1 cellular context compared by ENCODE assay signal in the genomic region with DNA sequence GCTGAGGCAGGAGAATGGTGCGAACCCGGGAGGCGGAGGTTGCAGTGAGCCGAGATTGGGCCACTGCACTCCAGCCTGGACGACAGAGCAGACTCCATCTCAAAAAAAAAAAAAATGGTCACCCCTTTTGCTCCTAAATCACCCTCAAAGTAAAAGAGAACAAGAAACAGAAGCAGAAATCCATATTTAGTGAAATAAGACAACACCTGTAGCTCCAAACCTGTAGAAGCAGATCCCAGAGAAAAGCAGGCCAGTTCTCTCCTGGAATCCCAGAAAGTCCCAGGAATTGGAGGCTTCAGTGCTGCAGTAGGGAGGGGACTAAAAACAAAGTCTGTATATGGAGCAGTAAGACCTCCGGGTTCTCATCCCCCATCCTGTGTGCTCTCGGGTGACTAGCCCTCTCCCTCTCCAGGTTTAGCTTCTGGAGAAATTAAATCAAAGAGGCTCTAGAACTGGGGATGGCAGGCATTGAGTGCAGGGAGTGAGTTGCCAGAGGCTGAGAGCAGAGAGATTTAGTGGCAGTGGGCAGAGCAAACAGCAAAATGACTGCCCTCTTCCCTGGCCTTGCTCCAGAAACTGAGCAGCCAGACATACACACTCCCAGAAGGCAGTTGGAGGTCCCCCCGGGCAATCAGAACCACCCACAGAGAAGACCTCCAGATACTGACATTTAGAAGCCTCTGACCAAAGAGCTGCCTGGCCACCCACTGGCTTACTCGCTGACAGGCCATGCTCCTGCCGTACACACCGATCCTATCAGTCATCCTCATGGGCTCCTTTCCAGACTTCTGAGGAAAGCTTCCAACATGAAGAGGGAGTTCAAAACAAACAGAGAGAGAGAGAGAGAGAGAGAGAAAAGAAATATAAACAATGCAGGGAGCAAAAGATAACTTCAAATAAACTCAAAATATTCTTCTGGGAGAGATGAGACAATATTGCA.
TF ChIP-seq lines count a peak whose summit lies in the region.

No MANE protein-coding gene starts in this region.

TF ChIP-seq in HepG2, 621 proteins besides CTCF, POLR2A, EP300 and RAD21:
- TF ChIP-seq, protein P1, sequence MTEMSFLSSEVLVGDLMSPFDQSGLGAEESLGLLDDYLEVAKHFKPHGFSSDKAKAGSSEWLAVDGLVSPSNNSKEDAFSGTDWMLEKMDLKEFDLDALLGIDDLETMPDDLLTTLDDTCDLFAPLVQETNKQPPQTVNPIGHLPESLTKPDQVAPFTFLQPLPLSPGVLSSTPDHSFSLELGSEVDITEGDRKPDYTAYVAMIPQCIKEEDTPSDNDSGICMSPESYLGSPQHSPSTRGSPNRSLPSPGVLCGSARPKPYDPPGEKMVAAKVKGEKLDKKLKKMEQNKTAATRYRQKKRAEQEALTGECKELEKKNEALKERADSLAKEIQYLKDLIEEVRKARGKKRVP (CRISPR knock-in tag; IDR thresholded peaks at IDR 0.05), result no peak
- TF ChIP-seq, protein P2, sequence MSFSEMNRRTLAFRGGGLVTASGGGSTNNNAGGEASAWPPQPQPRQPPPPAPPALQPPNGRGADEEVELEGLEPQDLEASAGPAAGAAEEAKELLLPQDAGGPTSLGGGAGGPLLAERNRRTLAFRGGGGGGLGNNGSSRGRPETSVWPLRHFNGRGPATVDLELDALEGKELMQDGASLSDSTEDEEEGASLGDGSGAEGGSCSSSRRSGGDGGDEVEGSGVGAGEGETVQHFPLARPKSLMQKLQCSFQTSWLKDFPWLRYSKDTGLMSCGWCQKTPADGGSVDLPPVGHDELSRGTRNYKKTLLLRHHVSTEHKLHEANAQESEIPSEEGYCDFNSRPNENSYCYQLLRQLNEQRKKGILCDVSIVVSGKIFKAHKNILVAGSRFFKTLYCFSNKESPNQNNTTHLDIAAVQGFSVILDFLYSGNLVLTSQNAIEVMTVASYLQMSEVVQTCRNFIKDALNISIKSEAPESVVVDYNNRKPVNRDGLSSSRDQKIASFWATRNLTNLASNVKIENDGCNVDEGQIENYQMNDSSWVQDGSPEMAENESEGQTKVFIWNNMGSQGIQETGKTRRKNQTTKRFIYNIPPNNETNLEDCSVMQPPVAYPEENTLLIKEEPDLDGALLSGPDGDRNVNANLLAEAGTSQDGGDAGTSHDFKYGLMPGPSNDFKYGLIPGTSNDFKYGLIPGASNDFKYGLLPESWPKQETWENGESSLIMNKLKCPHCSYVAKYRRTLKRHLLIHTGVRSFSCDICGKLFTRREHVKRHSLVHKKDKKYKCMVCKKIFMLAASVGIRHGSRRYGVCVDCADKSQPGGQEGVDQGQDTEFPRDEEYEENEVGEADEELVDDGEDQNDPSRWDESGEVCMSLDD (CRISPR knock-in tag; IDR thresholded peaks at IDR 0.05; ENCODE audit: borderline replicate concordance), result no peak
- TF ChIP-seq ZNF274 (CRISPR knock-in tag; IDR thresholded peaks at IDR 0.05) (no peak), ARID2 (CRISPR knock-in tag; IDR thresholded peaks at IDR 0.05; ENCODE audit: borderline replicate concordance) (no peak), GABPB1 (CRISPR knock-in tag; IDR thresholded peaks at IDR 0.05) (no peak), RBFOX2 (IDR thresholded peaks at IDR 0.05; ENCODE audit: low read depth, low read length) (no peak), ATF7 (IDR thresholded peaks at IDR 0.05) (no peak), ATF7 (CRISPR knock-in tag; IDR thresholded peaks at IDR 0.05) (no peak), ZNF292 (CRISPR knock-in tag; IDR thresholded peaks at IDR 0.05; ENCODE audit: borderline replicate concordance, low read depth) (no peak), MED13 (CRISPR knock-in tag; IDR thresholded peaks at IDR 0.05) (no peak), ELF1 (CRISPR knock-in tag; IDR thresholded peaks at IDR 0.05) (no peak), REXO4 (CRISPR knock-in tag; IDR thresholded peaks at IDR 0.05; ENCODE audit: borderline replicate concordance) (no peak), GATAD2A (CRISPR knock-in tag; IDR thresholded peaks at IDR 0.05) (no peak), ZNF703 (CRISPR knock-in tag; IDR thresholded peaks at IDR 0.05; ENCODE audit: borderline replicate concordance) (no peak), PHF21A (CRISPR knock-in tag; IDR thresholded peaks at IDR 0.05) (no peak)
- TF ChIP-seq, protein P3, sequence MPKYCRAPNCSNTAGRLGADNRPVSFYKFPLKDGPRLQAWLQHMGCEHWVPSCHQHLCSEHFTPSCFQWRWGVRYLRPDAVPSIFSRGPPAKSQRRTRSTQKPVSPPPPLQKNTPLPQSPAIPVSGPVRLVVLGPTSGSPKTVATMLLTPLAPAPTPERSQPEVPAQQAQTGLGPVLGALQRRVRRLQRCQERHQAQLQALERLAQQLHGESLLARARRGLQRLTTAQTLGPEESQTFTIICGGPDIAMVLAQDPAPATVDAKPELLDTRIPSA (CRISPR knock-in tag; IDR thresholded peaks at IDR 0.05; ENCODE audit: borderline replicate concordance), result no peak
- TF ChIP-seq, protein P4, sequence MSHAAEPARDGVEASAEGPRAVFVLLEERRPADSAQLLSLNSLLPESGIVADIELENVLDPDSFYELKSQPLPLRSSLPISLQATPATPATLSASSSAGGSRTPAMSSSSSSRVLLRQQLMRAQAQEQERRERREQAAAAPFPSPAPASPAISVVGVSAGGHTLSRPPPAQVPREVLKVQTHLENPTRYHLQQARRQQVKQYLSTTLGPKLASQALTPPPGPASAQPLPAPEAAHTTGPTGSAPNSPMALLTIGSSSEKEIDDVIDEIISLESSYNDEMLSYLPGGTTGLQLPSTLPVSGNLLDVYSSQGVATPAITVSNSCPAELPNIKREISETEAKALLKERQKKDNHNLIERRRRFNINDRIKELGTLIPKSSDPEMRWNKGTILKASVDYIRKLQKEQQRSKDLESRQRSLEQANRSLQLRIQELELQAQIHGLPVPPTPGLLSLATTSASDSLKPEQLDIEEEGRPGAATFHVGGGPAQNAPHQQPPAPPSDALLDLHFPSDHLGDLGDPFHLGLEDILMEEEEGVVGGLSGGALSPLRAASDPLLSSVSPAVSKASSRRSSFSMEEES (CRISPR knock-in tag; IDR thresholded peaks at IDR 0.05), result no peak
- TF ChIP-seq, protein P5, sequence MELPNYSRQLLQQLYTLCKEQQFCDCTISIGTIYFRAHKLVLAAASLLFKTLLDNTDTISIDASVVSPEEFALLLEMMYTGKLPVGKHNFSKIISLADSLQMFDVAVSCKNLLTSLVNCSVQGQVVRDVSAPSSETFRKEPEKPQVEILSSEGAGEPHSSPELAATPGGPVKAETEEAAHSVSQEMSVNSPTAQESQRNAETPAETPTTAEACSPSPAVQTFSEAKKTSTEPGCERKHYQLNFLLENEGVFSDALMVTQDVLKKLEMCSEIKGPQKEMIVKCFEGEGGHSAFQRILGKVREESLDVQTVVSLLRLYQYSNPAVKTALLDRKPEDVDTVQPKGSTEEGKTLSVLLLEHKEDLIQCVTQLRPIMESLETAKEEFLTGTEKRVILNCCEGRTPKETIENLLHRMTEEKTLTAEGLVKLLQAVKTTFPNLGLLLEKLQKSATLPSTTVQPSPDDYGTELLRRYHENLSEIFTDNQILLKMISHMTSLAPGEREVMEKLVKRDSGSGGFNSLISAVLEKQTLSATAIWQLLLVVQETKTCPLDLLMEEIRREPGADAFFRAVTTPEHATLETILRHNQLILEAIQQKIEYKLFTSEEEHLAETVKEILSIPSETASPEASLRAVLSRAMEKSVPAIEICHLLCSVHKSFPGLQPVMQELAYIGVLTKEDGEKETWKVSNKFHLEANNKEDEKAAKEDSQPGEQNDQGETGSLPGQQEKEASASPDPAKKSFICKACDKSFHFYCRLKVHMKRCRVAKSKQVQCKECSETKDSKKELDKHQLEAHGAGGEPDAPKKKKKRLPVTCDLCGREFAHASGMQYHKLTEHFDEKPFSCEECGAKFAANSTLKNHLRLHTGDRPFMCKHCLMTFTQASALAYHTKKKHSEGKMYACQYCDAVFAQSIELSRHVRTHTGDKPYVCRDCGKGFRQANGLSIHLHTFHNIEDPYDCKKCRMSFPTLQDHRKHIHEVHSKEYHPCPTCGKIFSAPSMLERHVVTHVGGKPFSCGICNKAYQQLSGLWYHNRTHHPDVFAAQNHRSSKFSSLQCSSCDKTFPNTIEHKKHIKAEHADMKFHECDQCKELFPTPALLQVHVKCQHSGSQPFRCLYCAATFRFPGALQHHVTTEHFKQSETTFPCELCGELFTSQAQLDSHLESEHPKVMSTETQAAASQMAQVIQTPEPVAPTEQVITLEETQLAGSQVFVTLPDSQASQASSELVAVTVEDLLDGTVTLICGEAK (IDR thresholded peaks at IDR 0.05), result no peak
- TF ChIP-seq, protein P5 (CRISPR knock-in tag; IDR thresholded peaks at IDR 0.05), result no peak
- TF ChIP-seq, protein P6, sequence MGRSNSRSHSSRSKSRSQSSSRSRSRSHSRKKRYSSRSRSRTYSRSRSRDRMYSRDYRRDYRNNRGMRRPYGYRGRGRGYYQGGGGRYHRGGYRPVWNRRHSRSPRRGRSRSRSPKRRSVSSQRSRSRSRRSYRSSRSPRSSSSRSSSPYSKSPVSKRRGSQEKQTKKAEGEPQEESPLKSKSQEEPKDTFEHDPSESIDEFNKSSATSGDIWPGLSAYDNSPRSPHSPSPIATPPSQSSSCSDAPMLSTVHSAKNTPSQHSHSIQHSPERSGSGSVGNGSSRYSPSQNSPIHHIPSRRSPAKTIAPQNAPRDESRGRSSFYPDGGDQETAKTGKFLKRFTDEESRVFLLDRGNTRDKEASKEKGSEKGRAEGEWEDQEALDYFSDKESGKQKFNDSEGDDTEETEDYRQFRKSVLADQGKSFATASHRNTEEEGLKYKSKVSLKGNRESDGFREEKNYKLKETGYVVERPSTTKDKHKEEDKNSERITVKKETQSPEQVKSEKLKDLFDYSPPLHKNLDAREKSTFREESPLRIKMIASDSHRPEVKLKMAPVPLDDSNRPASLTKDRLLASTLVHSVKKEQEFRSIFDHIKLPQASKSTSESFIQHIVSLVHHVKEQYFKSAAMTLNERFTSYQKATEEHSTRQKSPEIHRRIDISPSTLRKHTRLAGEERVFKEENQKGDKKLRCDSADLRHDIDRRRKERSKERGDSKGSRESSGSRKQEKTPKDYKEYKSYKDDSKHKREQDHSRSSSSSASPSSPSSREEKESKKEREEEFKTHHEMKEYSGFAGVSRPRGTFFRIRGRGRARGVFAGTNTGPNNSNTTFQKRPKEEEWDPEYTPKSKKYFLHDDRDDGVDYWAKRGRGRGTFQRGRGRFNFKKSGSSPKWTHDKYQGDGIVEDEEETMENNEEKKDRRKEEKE (IDR thresholded peaks at IDR 0.05), result no peak
- TF ChIP-seq, protein P7, sequence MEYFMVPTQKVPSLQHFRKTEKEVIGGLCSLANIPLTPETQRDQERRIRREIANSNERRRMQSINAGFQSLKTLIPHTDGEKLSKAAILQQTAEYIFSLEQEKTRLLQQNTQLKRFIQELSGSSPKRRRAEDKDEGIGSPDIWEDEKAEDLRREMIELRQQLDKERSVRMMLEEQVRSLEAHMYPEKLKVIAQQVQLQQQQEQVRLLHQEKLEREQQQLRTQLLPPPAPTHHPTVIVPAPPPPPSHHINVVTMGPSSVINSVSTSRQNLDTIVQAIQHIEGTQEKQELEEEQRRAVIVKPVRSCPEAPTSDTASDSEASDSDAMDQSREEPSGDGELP (IDR thresholded peaks at IDR 0.05; ENCODE audit: borderline replicate concordance, low read depth), result no peak
